In the genomic region with DNA sequence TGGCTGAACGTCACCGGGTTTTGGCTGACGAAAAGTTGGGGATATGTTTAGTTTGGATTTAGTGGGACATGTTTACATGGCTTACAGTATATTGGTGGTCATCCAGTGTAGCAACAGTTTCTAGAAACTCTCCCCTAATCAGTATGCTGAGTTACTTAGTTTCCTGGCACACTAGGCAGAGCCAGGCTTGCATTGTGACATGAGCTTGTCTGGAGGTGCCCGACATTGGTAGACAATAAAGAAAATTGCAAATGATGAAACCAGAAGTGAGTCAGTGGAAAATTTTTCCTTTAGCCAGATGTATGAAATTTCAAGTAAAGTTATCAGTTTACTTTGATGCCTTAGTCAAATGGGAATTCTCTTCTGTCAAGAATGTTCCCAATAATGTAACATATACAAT, we compare ENCODE assay signal across 23 cellular contexts.
A peak's percentile ranks its signal among the peaks of the same experiment; 100 is the strongest.
DNase-seq lines count a peak whose midpoint lies in the region; ATAC-seq, FAIRE-seq and TF ChIP-seq lines count a peak whose summit lies in the region.
"Had no signal": no experiment of that assay in that cellular context is flagged by ENCODE, and none has a peak within 500 bp of the region (broad histone marks: within the 10 kb centered on the region; RNA-seq: fewer than 3 reads in every experiment).

No MANE protein-coding gene starts in this region.

- TF ChIP-seq CTCF in fibroblast of pulmonary artery (IDR thresholded peaks at IDR 0.05; ENCODE audit: low read length, missing control alignments) = no peak

- ATAC-seq in HG02798 (IDR thresholded peaks at IDR 0.05; ENCODE audit: poor library complexity, unreplicated experiment) = no peak
- ATAC-seq in HG02870 (IDR thresholded peaks at IDR 0.05; ENCODE audit: unreplicated experiment) = no peak
- ATAC-seq: Panc1, Right ventricle myocardium inferior had no signal

- no peaks in the 10 kb centered on the region for H3K9me3 ChIP-seq in adipocyte (ENCODE audit: control insufficient read depth, low read length)
- H3K9me3 ChIP-seq: SJSA1 had no signal

- H3K4me1 ChIP-seq in adipocyte (ENCODE audit: control insufficient read depth, insufficient read depth, low read length) = no peaks in the 10 kb centered on the region
- H3K4me1 ChIP-seq: SJSA1 had no signal

- no peaks in the 10 kb centered on the region for H3K27me3 ChIP-seq in adipocyte (replicated peaks; ENCODE audit: control insufficient read depth, insufficient read depth, low read length)
- H3K27me3 ChIP-seq: SJSA1 had no signal

- H3K4me3 ChIP-seq in adipocyte (ENCODE audit: low read length) (no peak overlapping the region), fibroblast of pulmonary artery (replicated peaks; ENCODE audit: low read depth, low read length) (no peak overlapping the region)
- H3K4me3 ChIP-seq: SJSA1 had no signal

- H3K9ac ChIP-seq in adipocyte (ENCODE audit: low read length) = no peak overlapping the region

- FAIRE-seq in RCC 7860 (lab: Jason Lieb, UNC) = no peak
- FAIRE-seq: GM19239, H54 had no signal

- DNase-seq in adipocyte (ENCODE audit: low read depth) (peak; percentile 19), dermis blood vessel endothelial cell (peak; percentile 44), fibroblast of pulmonary artery (ENCODE audit: low read depth) (peak; percentile 74), NCI-H187 treated with DMSO at 0.1 percent for 48 hours (lab: John Stamatoyannopoulos, UW) (no peak), RCC 7860 (ENCODE audit: low spot score) (no peak)
- DNase-seq: CD4-positive, CD25-positive, alpha-beta regulatory T cell; EL; GF-D8; KBM-7; NCI-H1105; NCI-H2081; NCI-H2171; NCI-H345; NCI-H524; NCI-H774; NK-92 treated with Interleukin-12 subunit alpha and Interleukin-12 subunit beta, amount 100 ng/mL, for 24 hours had no signal

- H3K36me3 ChIP-seq in adipocyte (ENCODE audit: control insufficient read depth, insufficient read depth, low read length, severe bottlenecking) = no peaks in the 10 kb centered on the region
- H3K36me3 ChIP-seq: SJSA1 had no signal

Comparison
In these comparisons a context has a peak if more than half of its experiments do, and no peak if none do; other contexts are left out.
1. DNase-seq: peak in adipocyte (single experiment), dermis blood vessel endothelial cell (single experiment) and fibroblast of pulmonary artery (single experiment); none in NCI-H187 treated with DMSO at 0.1 percent for 48 hours (single experiment) and RCC 7860 (single experiment).